In the genomic region with DNA sequence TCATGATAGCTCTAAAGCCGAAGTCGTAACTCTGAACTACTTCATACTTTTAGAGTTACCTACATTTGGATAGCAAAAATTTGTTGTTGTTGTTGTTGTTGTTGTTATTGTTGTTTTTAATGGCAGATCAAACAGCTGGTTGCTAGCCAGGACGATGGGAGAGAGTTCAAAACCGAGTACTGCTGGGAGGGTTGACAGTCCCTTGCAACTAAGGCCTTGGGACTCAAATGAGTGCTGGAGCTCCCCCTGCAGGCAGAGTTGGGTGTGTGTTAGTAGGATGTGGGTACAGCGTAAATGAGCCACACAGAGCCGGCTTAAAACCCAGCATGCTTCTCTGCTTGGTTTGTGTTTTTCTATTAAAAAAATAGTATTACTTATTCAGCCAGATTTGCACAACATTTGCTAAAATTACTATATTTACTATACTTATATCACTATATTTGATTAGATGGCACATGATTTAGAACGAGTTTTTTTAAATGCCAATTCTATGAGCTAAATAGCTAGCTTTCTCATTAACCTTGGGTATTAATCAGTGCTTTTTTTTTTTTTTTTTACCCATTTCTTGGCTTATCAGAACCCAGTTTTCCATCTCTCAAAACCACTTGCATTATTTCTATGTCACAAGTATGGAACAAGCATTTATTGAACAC, we compare ENCODE assay signal across 8 cellular contexts.
DNase-seq lines count a peak whose midpoint lies in the region; ATAC-seq, FAIRE-seq and TF ChIP-seq lines count a peak whose summit lies in the region.

No MANE protein-coding gene starts in this region.

- H3K27ac ChIP-seq in body of pancreas = no peak overlapping the region

- TF ChIP-seq POLR2A in body of pancreas (IDR thresholded peaks at IDR 0.05) = no peak

- FAIRE-seq in GM18507 (lab: Jason Lieb, UNC) (peak; percentile 95), TTC549 (lab: Jason Lieb, UNC) (peak; percentile 79)

- no peaks in the 10 kb centered on the region for H3K9me3 ChIP-seq in body of pancreas

- WGBS in body of pancreas, 2 donors = 33% methylated on average over 7 of the region's 7 CpGs

- ATAC-seq in HG03045 (IDR thresholded peaks at IDR 0.05; ENCODE audit: unreplicated experiment) = peak; percentile 81
- ATAC-seq in body of pancreas = peak; percentile 90

- H3K27me3 ChIP-seq in body of pancreas = no peaks in the 10 kb centered on the region

- H3K36me3 ChIP-seq in body of pancreas (replicated peaks in 1 of 2; ENCODE audit: insufficient read depth in 1 of 2, low read depth in 2 of 2) = no peaks in the 10 kb centered on the region

- H3K4me3 ChIP-seq in body of pancreas = no peak overlapping the region

- peak; percentile 78 for DNase-seq in A172 (ENCODE audit: low spot score)
- DNase-seq in GM18507 (ENCODE audit: extremely low spot score, insufficient read length, low read depth) = peak; percentile 60
- DNase-seq in NCI-H2107 (lab: John Stamatoyannopoulos, UW) = peak; percentile 88
- peak; percentile 88 to 92 (median 90) for DNase-seq in body of pancreas
- peak; percentile 83 for DNase-seq in iPS DF 4.7 (ENCODE audit: extremely low read depth, low spot score)
- peak; percentile 80 for DNase-seq in stimulated activated CD4-positive, alpha-beta T cell treated with anti-CD3 and anti-CD28 coated beads, Interleukin-12 subunit alpha, Interleukin-12 subunit beta, amount 100 ng/mL, for 4 hours

- peak; percentile 57 to 84 (median 82) for TF ChIP-seq CTCF in body of pancreas (IDR thresholded peaks at IDR 0.05)

- intact Hi-C loops in body of pancreas (cut with DNase I) = no loop called here

- H3K4me1 ChIP-seq in body of pancreas = no peaks in the 10 kb centered on the region
